Comparison of ENCODE assay signal across 9 cellular contexts in the genomic region with DNA sequence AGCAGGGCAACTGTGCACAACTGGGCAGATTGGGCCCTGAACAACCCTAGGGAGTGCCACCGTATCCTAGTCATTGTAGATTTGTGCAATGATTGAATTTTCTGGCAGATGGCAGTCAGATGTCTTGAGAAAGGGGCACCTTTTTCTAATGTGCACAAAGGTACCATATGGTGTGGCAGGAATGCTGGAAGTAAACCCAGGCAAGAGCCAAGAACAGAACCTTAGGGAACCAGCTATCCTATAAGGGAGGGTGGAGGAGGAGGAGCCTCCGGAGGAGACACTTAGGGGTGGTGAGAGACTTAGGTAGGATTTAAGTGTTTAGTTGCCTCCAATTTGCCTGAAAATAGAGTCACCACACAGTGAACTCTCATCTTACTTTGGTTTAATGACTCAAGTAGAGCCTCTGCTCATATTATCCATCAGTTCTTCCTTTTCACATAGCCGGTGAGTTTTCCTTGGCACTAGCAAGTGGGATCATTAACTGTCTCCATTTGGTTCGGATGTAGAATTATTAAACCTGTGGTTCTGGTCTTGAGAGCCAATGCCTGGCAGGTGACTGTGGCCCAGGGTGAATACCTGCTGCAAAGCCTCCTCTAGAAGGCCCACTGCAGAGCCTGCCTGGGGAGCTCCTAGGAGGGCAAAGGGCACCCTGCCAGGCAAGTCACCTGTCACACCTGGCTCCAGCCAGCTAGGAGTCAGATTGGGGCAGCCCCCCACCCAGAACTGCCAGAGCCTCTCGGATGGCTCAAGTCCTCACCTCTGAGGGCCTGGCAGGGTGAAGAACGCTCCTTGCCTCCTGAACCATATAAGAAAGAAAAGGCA.
DNase-seq lines count a peak whose midpoint lies in the region; ATAC-seq, FAIRE-seq and TF ChIP-seq lines count a peak whose summit lies in the region.
"Had no signal": no experiment of that assay in that cellular context is flagged by ENCODE, and none has a peak within 500 bp of the region (broad histone marks: within the 10 kb centered on the region; RNA-seq: fewer than 3 reads in every experiment).

No MANE protein-coding gene starts in this region.

- no peak for FAIRE-seq in pancreas (lab: Jason Lieb, UNC)

- peaks cover 60% of the 10 kb centered on the region for H3K36me3 ChIP-seq in CD4-positive, CD25-positive, alpha-beta regulatory T cell (ENCODE audit: control insufficient read depth, insufficient read depth, low read length)
- H3K36me3 ChIP-seq in body of pancreas (replicated peaks in 1 of 2; ENCODE audit: insufficient read depth in 1 of 2, low read depth in 2 of 2) (no peaks in the 10 kb centered on the region), pancreas (no peaks in the 10 kb centered on the region)

- H3K27ac Mint-ChIP-seq in CD4-positive, CD25-positive, alpha-beta regulatory T cell: peak overlapping the region; percentile 93 to 95 (median 94)

- H3K27me3 Mint-ChIP-seq in CD4-positive, CD25-positive, alpha-beta regulatory T cell: no peaks in the 10 kb centered on the region

- no peak for ATAC-seq in CD4-positive, CD25-positive, alpha-beta regulatory T cell (ENCODE audit: low read depth in 2 of 2)
- peak; percentile 10 for ATAC-seq in body of pancreas
- peak in 3 of 4 donors; percentile 28 to 38 (median 29) for ATAC-seq in pancreas
- no peak for ATAC-seq in HG03135 (IDR thresholded peaks at IDR 0.05; ENCODE audit: unreplicated experiment)
- no peak for ATAC-seq in GM21526 (IDR thresholded peaks at IDR 0.05; ENCODE audit: low FRiP score, unreplicated experiment)

- TF ChIP-seq CTCF in body of pancreas (IDR thresholded peaks at IDR 0.05) (no peak), pancreas (IDR thresholded peaks at IDR 0.05) (no peak)

- no peaks in the 10 kb centered on the region for H3K9me3 Mint-ChIP-seq in CD4-positive, CD25-positive, alpha-beta regulatory T cell

- no peak for TF ChIP-seq POLR2A in body of pancreas (IDR thresholded peaks at IDR 0.05)

- no peak for DNase-seq in CD4-positive, CD25-positive, alpha-beta regulatory T cell
- DNase-seq in NCI-H524 (lab: John Stamatoyannopoulos, UW) (peak; percentile 98 to 99), body of pancreas (peak in 2 of 4 donors; percentile 39 to 60), pancreas (peak in 1 of 6 donors; percentile 47), amygdala (lab: John Stamatoyannopoulos, UW) (no peak), NOMO-1 treated with DMSO at 0.1 percent for 48 hours (lab: John Stamatoyannopoulos, UW; ENCODE audit: unreplicated experiment) (no peak)
- DNase-seq: Calu3 had no signal

- no peak overlapping the region for H3K4me3 ChIP-seq in CD4-positive, CD25-positive, alpha-beta regulatory T cell (ENCODE audit: low read depth, low read length)
- H3K4me3 ChIP-seq in body of pancreas (no peak overlapping the region), pancreas (no peak overlapping the region)

- H3K4me3 Mint-ChIP-seq in CD4-positive, CD25-positive, alpha-beta regulatory T cell: peak overlapping the region in 1 of 4 donors; percentile 82

- no peaks in the 10 kb centered on the region for H3K27me3 ChIP-seq in CD4-positive, CD25-positive, alpha-beta regulatory T cell (ENCODE audit: control insufficient read depth, insufficient read depth, low read length)
- no peaks in the 10 kb centered on the region for H3K27me3 ChIP-seq in body of pancreas
- no peaks in the 10 kb centered on the region for H3K27me3 ChIP-seq in pancreas

- H3K36me3 Mint-ChIP-seq in CD4-positive, CD25-positive, alpha-beta regulatory T cell: peaks cover 45% of the 10 kb centered on the region

- WGBS in body of pancreas, 2 donors: 80 to 84% methylated on average over 4 to 6 of the region's 6 CpGs
- WGBS in pancreas, 2 donors: 76 to 83% methylated on average over 6 of the region's 6 CpGs

- peak overlapping the region; percentile 41 for H3K27ac ChIP-seq in CD4-positive, CD25-positive, alpha-beta regulatory T cell (ENCODE audit: insufficient read depth, low read length, poor library complexity, severe bottlenecking)
- H3K27ac ChIP-seq in body of pancreas (peak overlapping the region; percentile 4 to 67 (median 60)), pancreas (peak overlapping the region in 3 of 4 donors; percentile 32 to 77 (median 64))

- peaks cover 46% of the 10 kb centered on the region for H3K4me1 ChIP-seq in CD4-positive, CD25-positive, alpha-beta regulatory T cell (ENCODE audit: control insufficient read depth, insufficient read depth, low read length, poor library complexity, severe bottlenecking)
- H3K4me1 ChIP-seq in body of pancreas: peaks cover 43% of the 10 kb centered on the region
- H3K4me1 ChIP-seq in pancreas: peaks cover 10 to 39% (median 22%) of the 10 kb centered on the region in 3 donors

- intact Hi-C loops in body of pancreas (cut with DNase I): no loop called here
- intact Hi-C loops in pancreas (cut with DNase I): no loop called here

- no peaks in the 10 kb centered on the region for H3K9me3 ChIP-seq in CD4-positive, CD25-positive, alpha-beta regulatory T cell (ENCODE audit: control insufficient read depth in 2 of 2, low read length in 2 of 2)
- H3K9me3 ChIP-seq in body of pancreas (no peaks in the 10 kb centered on the region), pancreas (no peaks in the 10 kb centered on the region)

- peaks cover 37 to 89% (median 57%) of the 10 kb centered on the region in 4 donors for H3K4me1 Mint-ChIP-seq in CD4-positive, CD25-positive, alpha-beta regulatory T cell

Comparison
In these comparisons a context has a peak if more than half of its experiments do, and no peak if none do; other contexts are left out.
1. ATAC-seq: peak in body of pancreas (single experiment) and pancreas (3 of 4); none in CD4-positive, CD25-positive, alpha-beta regulatory T cell (0 of 2), HG03135 (single experiment) and GM21526 (single experiment).
2. DNase-seq: peak in NCI-H524 (2 of 2); none in CD4-positive, CD25-positive, alpha-beta regulatory T cell (0 of 3), amygdala (0 of 56) and NOMO-1 treated with DMSO at 0.1 percent for 48 hours (single experiment).
3. Peak in every context shown above with its lines, with median percentiles within 50 percentile points of each other: H3K27ac ChIP-seq.